ENCODE assay signal across 10 cellular contexts in genomic region chr1:18957532-18958295, GRCh38. TPM values are rescaled to one million over a fixed set of nuclear protein-coding genes. Genes with fewer than 3 reads are reported as not detected.
DNase-seq lines count a peak whose midpoint lies in the region; ATAC-seq and TF ChIP-seq lines count a peak whose summit lies in the region.
"Had no signal": no experiment of that assay in that cellular context is flagged by ENCODE, and none has a peak within 500 bp of the region (broad histone marks: within the 10 kb centered on the region; RNA-seq: fewer than 3 reads in every experiment).

No MANE protein-coding gene starts in this region.

- H3K27me3 ChIP-seq in BLaER1: no peaks in the 10 kb centered on the region
- H3K27me3 ChIP-seq: transverse colon had no signal

- no peak for TF ChIP-seq CTCF in coronary artery (IDR thresholded peaks at IDR 0.05)

- peaks cover 5% of the 10 kb centered on the region for H3K36me3 Mint-ChIP-seq in natural killer cell treated with Interleukin-12 subunit alpha and Interleukin-12 subunit beta and Interleukin-15 and Interleukin-18, amount 100 ng/mL, for 72 hours

- peak overlapping the region; percentile 84 for H3K4me3 Mint-ChIP-seq in natural killer cell treated with Interleukin-12 subunit alpha and Interleukin-12 subunit beta and Interleukin-15 and Interleukin-18, amount 100 ng/mL, for 72 hours

- peaks cover 0 to 7% of the 10 kb centered on the region in 2 donors for H3K27me3 Mint-ChIP-seq in natural killer cell treated with Interleukin-12 subunit alpha and Interleukin-12 subunit beta and Interleukin-15 and Interleukin-18, amount 100 ng/mL, for 72 hours

- no peaks in the 10 kb centered on the region for H3K9me3 Mint-ChIP-seq in natural killer cell treated with Interleukin-12 subunit alpha and Interleukin-12 subunit beta and Interleukin-15 and Interleukin-18, amount 100 ng/mL, for 72 hours

- peak overlapping the region; percentile 89; the same call in 1 of the 2 replicates for H3K4me3 ChIP-seq in BLaER1
- peak overlapping the region; percentile 93 for H3K4me3 ChIP-seq in coronary artery

- no peaks in the 10 kb centered on the region for H3K36me3 ChIP-seq in BLaER1
- H3K36me3 ChIP-seq: transverse colon had no signal

- peaks cover 33 to 38% of the 10 kb centered on the region in 2 donors for H3K4me1 Mint-ChIP-seq in natural killer cell treated with Interleukin-12 subunit alpha and Interleukin-12 subunit beta and Interleukin-15 and Interleukin-18, amount 100 ng/mL, for 72 hours (ENCODE audit: low read depth in 2 of 2)

- H4K20me1 ChIP-seq in BLaER1: peaks cover 36% of the 10 kb centered on the region

- DNase-seq in M059J (ENCODE audit: low read depth): peak; percentile 64
- no peak for DNase-seq in coronary artery (ENCODE audit: low spot score)
- DNase-seq in natural killer cell treated with Interleukin-12 subunit alpha and Interleukin-12 subunit beta and Interleukin-15 and Interleukin-18, amount 100 ng/mL, for 72 hours (ENCODE audit: low spot score): no peak
- no peak for DNase-seq in cerebellar nuclear complex (lab: John Stamatoyannopoulos, UW)
- DNase-seq in midbrain (lab: John Stamatoyannopoulos, UW): no peak
- no peak for DNase-seq in NCI-H2107 treated with DMSO at 0.1 percent for 48 hours (lab: John Stamatoyannopoulos, UW; ENCODE audit: unreplicated experiment)
- DNase-seq in SKM-1 (lab: John Stamatoyannopoulos, UW; ENCODE audit: unreplicated experiment): no peak
- DNase-seq: NCI-H2107, transverse colon had no signal

- no peak for ATAC-seq in natural killer cell treated with Interleukin-12 subunit alpha and Interleukin-12 subunit beta and Interleukin-15 and Interleukin-18, amount 100 ng/mL, for 72 hours

- H3K27ac ChIP-seq in BLaER1 (no peak overlapping the region), coronary artery (no peak overlapping the region)

- no peaks in the 10 kb centered on the region for H3K9me3 ChIP-seq in BLaER1
- H3K9me3 ChIP-seq: transverse colon had no signal

- H3K4me2 ChIP-seq in BLaER1: peak overlapping the region; percentile 93

- peaks cover 46% of the 10 kb centered on the region for H3K4me1 ChIP-seq in BLaER1

- H3K9ac ChIP-seq in BLaER1: no peak overlapping the region; the same call in 1 of the 2 replicates

- H3K27ac Mint-ChIP-seq in natural killer cell treated with Interleukin-12 subunit alpha and Interleukin-12 subunit beta and Interleukin-15 and Interleukin-18, amount 100 ng/mL, for 72 hours: peak overlapping the region; percentile 37 to 42

RNA-seq across cellular contexts. Expression of gene IFFO2, which starts 1.2 kb away (rescaled TPM):
- total RNA-seq in M059J (2014; rRNA removed; shearing (Covaris generic)): 6.7 and 13.2 TPM in 2 replicates
- total RNA-seq in natural killer cell treated with Interleukin-12 subunit alpha and Interleukin-12 subunit beta and Interleukin-15 and Interleukin-18, amount 100 ng/mL, for 72 hours: 10 to 100 TPM; 23.5 to 44.2 TPM

RNA-seq across cellular contexts. Expression of gene ALDH4A1, which starts 55.4 kb away (rescaled TPM):
- 5.8 and 14.8 TPM in 2 replicates for total RNA-seq in M059J (2014; rRNA removed; shearing (Covaris generic))
- total RNA-seq in natural killer cell treated with Interleukin-12 subunit alpha and Interleukin-12 subunit beta and Interleukin-15 and Interleukin-18, amount 100 ng/mL, for 72 hours: 1 to 10 TPM; 4.4 to 5.7 TPM
